13 cellular contexts compared by ENCODE assay signal in the genomic region with DNA sequence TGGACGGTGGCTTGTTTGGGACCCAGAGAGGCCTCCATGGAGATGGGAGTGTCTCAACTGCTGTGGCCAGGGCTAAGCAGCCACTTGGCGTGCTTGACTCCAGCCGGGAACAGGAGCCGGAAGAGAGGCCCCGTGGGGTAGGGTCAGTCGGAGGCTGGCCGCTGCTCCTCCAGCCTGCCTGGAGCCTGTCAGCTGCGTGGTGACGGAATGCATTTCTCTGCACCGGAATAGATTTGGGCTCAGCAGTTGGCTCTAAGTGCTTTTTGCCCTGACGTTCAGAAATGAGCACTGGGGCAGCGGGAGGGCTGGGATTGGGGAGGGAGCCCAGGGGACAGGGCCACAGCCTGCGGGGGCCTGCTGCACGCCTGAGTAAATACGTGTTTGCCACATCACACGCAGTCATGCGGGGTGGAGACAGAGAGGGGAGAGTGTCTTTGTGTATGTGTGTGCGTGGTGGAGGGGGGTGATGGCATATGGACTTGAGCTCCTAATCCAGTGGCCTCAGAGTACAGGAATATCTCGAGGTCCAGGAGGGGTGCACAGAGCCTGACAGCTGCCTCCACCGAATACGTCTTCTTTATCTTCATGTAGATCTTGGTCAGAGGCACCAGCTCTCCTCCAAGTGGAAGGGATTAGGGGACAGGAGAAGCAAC.
DNase-seq lines count a peak whose midpoint lies in the region; ATAC-seq and TF ChIP-seq lines count a peak whose summit lies in the region.
"Had no signal": no experiment of that assay in that cellular context is flagged by ENCODE, and none has a peak within 500 bp of the region (broad histone marks: within the 10 kb centered on the region; RNA-seq: fewer than 3 reads in every experiment).

No MANE protein-coding gene starts in this region.

- no peak overlapping the region for H3K4me3 ChIP-seq in body of pancreas
- H3K4me3 ChIP-seq in right atrium auricular region = peak overlapping the region in 1 of 2 donors; percentile 8

- ATAC-seq in body of pancreas (peak; percentile 54), GM18873 (IDR thresholded peaks at IDR 0.05; ENCODE audit: low FRiP score, unreplicated experiment) (no peak), HG03097 (IDR thresholded peaks at IDR 0.05; ENCODE audit: low FRiP score, unreplicated experiment) (no peak)
- no peak for ATAC-seq in natural killer cell treated with Interleukin-12 subunit alpha and Interleukin-12 subunit beta and Interleukin-15 and Interleukin-18, amount 100 ng/mL, for 72 hours
- ATAC-seq: naive thymus-derived CD8-positive, alpha-beta T cell had no signal

- H3K27me3 ChIP-seq in body of pancreas = no peaks in the 10 kb centered on the region
- H3K27me3 ChIP-seq in right atrium auricular region = no peaks in the 10 kb centered on the region

- 69 to 71% methylated on average over 17 to 21 of the region's 21 CpGs for WGBS in body of pancreas, 2 donors

- H3K4me1 Mint-ChIP-seq in natural killer cell treated with Interleukin-12 subunit alpha and Interleukin-12 subunit beta and Interleukin-15 and Interleukin-18, amount 100 ng/mL, for 72 hours (ENCODE audit: low read depth in 2 of 2) = no peaks in the 10 kb centered on the region
- H3K4me1 Mint-ChIP-seq: central memory CD8-positive, alpha-beta T cell; naive thymus-derived CD8-positive, alpha-beta T cell had no signal

- TF ChIP-seq CTCF in body of pancreas (IDR thresholded peaks at IDR 0.05) (no peak), right atrium auricular region (IDR thresholded peaks at IDR 0.05) (no peak)

- no peaks in the 10 kb centered on the region for H3K4me1 ChIP-seq in body of pancreas
- peaks cover 0 to 14% of the 10 kb centered on the region in 2 donors for H3K4me1 ChIP-seq in right atrium auricular region

- H3K27me3 Mint-ChIP-seq in natural killer cell treated with Interleukin-12 subunit alpha and Interleukin-12 subunit beta and Interleukin-15 and Interleukin-18, amount 100 ng/mL, for 72 hours = peaks cover 0 to 2% of the 10 kb centered on the region in 2 donors
- H3K27me3 Mint-ChIP-seq: central memory CD8-positive, alpha-beta T cell had no signal

- intact Hi-C loops in body of pancreas (cut with DNase I) = no loop called here

- H3K36me3 Mint-ChIP-seq in natural killer cell treated with Interleukin-12 subunit alpha and Interleukin-12 subunit beta and Interleukin-15 and Interleukin-18, amount 100 ng/mL, for 72 hours = no peaks in the 10 kb centered on the region
- H3K36me3 Mint-ChIP-seq: naive thymus-derived CD8-positive, alpha-beta T cell had no signal

- H3K27ac ChIP-seq in body of pancreas = no peak overlapping the region
- peak overlapping the region; percentile 43 to 57 for H3K27ac ChIP-seq in right atrium auricular region

- no peaks in the 10 kb centered on the region for H3K9me3 Mint-ChIP-seq in natural killer cell treated with Interleukin-12 subunit alpha and Interleukin-12 subunit beta and Interleukin-15 and Interleukin-18, amount 100 ng/mL, for 72 hours
- H3K9me3 Mint-ChIP-seq: central memory CD8-positive, alpha-beta T cell; naive thymus-derived CD8-positive, alpha-beta T cell had no signal

- H3K36me3 ChIP-seq in body of pancreas (replicated peaks in 1 of 2; ENCODE audit: insufficient read depth in 1 of 2, low read depth in 2 of 2) = no peaks in the 10 kb centered on the region
- no peaks in the 10 kb centered on the region for H3K36me3 ChIP-seq in right atrium auricular region

- TF ChIP-seq POLR2A in body of pancreas (IDR thresholded peaks at IDR 0.05) = no peak

- no peak overlapping the region for H3K4me3 Mint-ChIP-seq in natural killer cell treated with Interleukin-12 subunit alpha and Interleukin-12 subunit beta and Interleukin-15 and Interleukin-18, amount 100 ng/mL, for 72 hours
- H3K4me3 Mint-ChIP-seq: central memory CD8-positive, alpha-beta T cell; naive thymus-derived CD8-positive, alpha-beta T cell had no signal

- DNase-seq in EH (ENCODE audit: low read depth) = peak; percentile 49
- DNase-seq in body of pancreas = peak in 2 of 4 donors; percentile 14 to 19
- DNase-seq in right atrium auricular region (ENCODE audit: low spot score) = peak; percentile 80
- peak; percentile 89 for DNase-seq in retina
- DNase-seq in natural killer cell treated with Interleukin-12 subunit alpha and Interleukin-12 subunit beta and Interleukin-15 and Interleukin-18, amount 100 ng/mL, for 72 hours (ENCODE audit: low spot score) = no peak
- no peak for DNase-seq in iPS-NIHi11 (ENCODE audit: low spot score)
- DNase-seq: activated T-cell treated with anti-CD3 and anti-CD28 coated beads for 4 hours; hippocampal formation; naive thymus-derived CD8-positive, alpha-beta T cell; NCI-H1092 treated with DMSO at 0.1 percent for 48 hours had no signal

- H3K27ac Mint-ChIP-seq in natural killer cell treated with Interleukin-12 subunit alpha and Interleukin-12 subunit beta and Interleukin-15 and Interleukin-18, amount 100 ng/mL, for 72 hours = no peak overlapping the region
- H3K27ac Mint-ChIP-seq: naive thymus-derived CD8-positive, alpha-beta T cell had no signal

- no peaks in the 10 kb centered on the region for H3K9me3 ChIP-seq in body of pancreas
- H3K9me3 ChIP-seq in right atrium auricular region = no peaks in the 10 kb centered on the region

Comparison
In these comparisons a context has a peak if more than half of its experiments do, and no peak if none do; other contexts are left out.
1. DNase-seq: peak in EH (single experiment), right atrium auricular region (single experiment) and retina (single experiment); none in natural killer cell treated with Interleukin-12 subunit alpha and Interleukin-12 subunit beta and Interleukin-15 and Interleukin-18, amount 100 ng/mL, for 72 hours (single experiment) and iPS-NIHi11 (single experiment).
2. H3K27ac ChIP-seq: peak in right atrium auricular region (2 of 2); none in body of pancreas (0 of 4).